In genomic region chrX:45696762-45697161, GRCh38 we compare ENCODE assay signal across 28 cellular contexts.
"Had no signal": no experiment of that assay in that cellular context is flagged by ENCODE, and none has a peak within 500 bp of the region (broad histone marks: within the 10 kb centered on the region; RNA-seq: fewer than 3 reads in every experiment).

No MANE protein-coding gene starts in this region.

- H3K27ac Mint-ChIP-seq: activated CD4-positive, alpha-beta memory T cell treated with anti-CD3 and anti-CD28 coated beads, Interleukin-2, amount 10 ng/mL, durations not matched to agents 7 days and 5 days; activated CD4-positive, alpha-beta T cell treated with anti-CD3 and anti-CD28 coated beads, Interleukin-2, amount 10 ng/mL, durations not matched to agents 7 days and 5 days; activated naive CD4-positive, alpha-beta T cell treated with anti-CD3 and anti-CD28 coated beads, Interleukin-2, amount 10 ng/mL, durations not matched to agents 7 days and 5 days; activated T-cell treated with anti-CD3 and anti-CD28 coated beads, Interleukin-2, amount 50 U/mL, for 24 hours; naive thymus-derived CD4-positive, alpha-beta T cell had no signal

- DNase-seq: activated CD4-positive, alpha-beta memory T cell treated with anti-CD3 and anti-CD28 coated beads, Interleukin-2, amount 10 ng/mL, durations not matched to agents 7 days and 5 days; activated CD4-positive, alpha-beta T cell treated with anti-CD3 and anti-CD28 coated beads for 1 hour; activated CD4-positive, alpha-beta T cell treated with anti-CD3 and anti-CD28 coated beads, Interleukin-2, amount 10 ng/mL, durations not matched to agents 7 days and 5 days; activated CD8-positive, alpha-beta memory T cell treated with anti-CD3 and anti-CD28 coated beads, Interleukin-2, amount 50 U/mL, for 48 hours; activated gamma-delta T cell; activated naive CD4-positive, alpha-beta T cell treated with anti-CD3 and anti-CD28 coated beads, Interleukin-2, amount 10 ng/mL, durations not matched to agents 7 days and 5 days; activated T-cell treated with anti-CD3 and anti-CD28 coated beads, Interleukin-2, amount 50 U/mL, for 24 hours; amygdala; effector CD8-positive, alpha-beta T cell; erythroblast; foreskin fibroblast; head of caudate nucleus; hippocampal formation; left cardiac atrium; left ventricle myocardium superior; midbrain; naive thymus-derived CD4-positive, alpha-beta T cell; nucleus accumbens; psoas muscle; stimulated activated CD4-positive, alpha-beta T cell treated with anti-CD3 and anti-CD28 coated beads, Interleukin-15, amount 100 ng/mL, for 24 hours; stimulated activated CD4-positive, alpha-beta T cell treated with anti-CD3 and anti-CD28 coated beads, Interleukin-2, amount 100 ng/mL, for 24 hours; stimulated activated naive CD4-positive, alpha-beta T cell; trophoblast cell; uterus had no signal

- H3K4me3 Mint-ChIP-seq: activated CD4-positive, alpha-beta memory T cell treated with anti-CD3 and anti-CD28 coated beads, Interleukin-2, amount 10 ng/mL, durations not matched to agents 7 days and 5 days; activated CD4-positive, alpha-beta T cell treated with anti-CD3 and anti-CD28 coated beads, Interleukin-2, amount 10 ng/mL, durations not matched to agents 7 days and 5 days; activated naive CD4-positive, alpha-beta T cell treated with anti-CD3 and anti-CD28 coated beads, Interleukin-2, amount 10 ng/mL, durations not matched to agents 7 days and 5 days; activated T-cell treated with anti-CD3 and anti-CD28 coated beads, Interleukin-2, amount 50 U/mL, for 24 hours; central memory CD8-positive, alpha-beta T cell; naive thymus-derived CD4-positive, alpha-beta T cell; neural crest cell had no signal

- H3K4me1 ChIP-seq: parathyroid adenoma, psoas muscle, uterus had no signal

- H3K27me3 ChIP-seq: uterus had no signal

- ATAC-seq: left cardiac atrium; left ventricle myocardium superior; naive thymus-derived CD4-positive, alpha-beta T cell; psoas muscle had no signal

- H3K4me3 ChIP-seq: psoas muscle, thoracic aorta, uterus had no signal

- H3K9me3 ChIP-seq: psoas muscle, thoracic aorta, uterus had no signal

- H2AFZ ChIP-seq: parathyroid adenoma had no signal

- H3K36me3 Mint-ChIP-seq: activated naive CD4-positive, alpha-beta T cell treated with anti-CD3 and anti-CD28 coated beads, Interleukin-2, amount 10 ng/mL, durations not matched to agents 7 days and 5 days; naive thymus-derived CD4-positive, alpha-beta T cell had no signal

- H3K4me1 Mint-ChIP-seq: activated CD4-positive, alpha-beta T cell treated with anti-CD3 and anti-CD28 coated beads, Interleukin-2, amount 10 ng/mL, durations not matched to agents 7 days and 5 days; activated naive CD4-positive, alpha-beta T cell treated with anti-CD3 and anti-CD28 coated beads, Interleukin-2, amount 10 ng/mL, durations not matched to agents 7 days and 5 days; central memory CD8-positive, alpha-beta T cell; neural crest cell had no signal

- H3K9me3 Mint-ChIP-seq: activated CD4-positive, alpha-beta T cell treated with anti-CD3 and anti-CD28 coated beads, Interleukin-2, amount 10 ng/mL, durations not matched to agents 7 days and 5 days; central memory CD8-positive, alpha-beta T cell had no signal

- H3K9ac ChIP-seq: parathyroid adenoma had no signal

- H3K79me2 ChIP-seq: parathyroid adenoma had no signal

- H3K36me3 ChIP-seq: thoracic aorta, uterus had no signal

- H3K27me3 Mint-ChIP-seq: activated CD4-positive, alpha-beta memory T cell treated with anti-CD3 and anti-CD28 coated beads, Interleukin-2, amount 10 ng/mL, durations not matched to agents 7 days and 5 days; activated CD4-positive, alpha-beta T cell treated with anti-CD3 and anti-CD28 coated beads, Interleukin-2, amount 10 ng/mL, durations not matched to agents 7 days and 5 days; activated naive CD4-positive, alpha-beta T cell treated with anti-CD3 and anti-CD28 coated beads, Interleukin-2, amount 10 ng/mL, durations not matched to agents 7 days and 5 days; central memory CD8-positive, alpha-beta T cell; naive thymus-derived CD4-positive, alpha-beta T cell had no signal

- H3K27ac ChIP-seq: parathyroid adenoma, psoas muscle, thoracic aorta, uterus had no signal
